In the genomic region with DNA sequence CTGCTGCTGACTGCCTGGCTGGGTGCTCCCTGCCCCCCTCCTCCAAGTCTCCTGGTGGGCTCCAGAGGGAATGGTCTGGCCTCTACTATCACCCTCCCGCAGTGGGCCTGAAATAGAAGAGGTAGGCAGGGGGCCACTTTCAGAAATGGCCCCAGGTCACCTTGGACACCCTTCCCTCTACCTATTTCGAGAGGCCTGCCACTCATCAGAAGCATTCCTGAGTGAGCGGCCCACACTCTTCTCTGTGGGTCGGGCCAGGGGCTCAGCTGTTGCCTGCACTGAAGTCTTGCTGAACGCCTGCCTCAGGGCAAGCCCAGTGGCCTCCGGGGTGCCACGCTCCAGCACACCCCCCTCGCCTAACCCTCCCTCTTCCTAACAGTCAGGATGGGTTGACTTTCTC, we compare ENCODE assay signal across 16 cellular contexts.
DNase-seq lines count a peak whose midpoint lies in the region; ATAC-seq and TF ChIP-seq lines count a peak whose summit lies in the region.
"Had no signal": no experiment of that assay in that cellular context is flagged by ENCODE, and none has a peak within 500 bp of the region (broad histone marks: within the 10 kb centered on the region; RNA-seq: fewer than 3 reads in every experiment).

No MANE protein-coding gene starts in this region.

- peaks cover 0 to 53% of the 10 kb centered on the region in 2 donors for H3K4me1 ChIP-seq in ascending aorta
- peaks cover 81% of the 10 kb centered on the region for H3K4me1 ChIP-seq in left ventricle myocardium inferior
- peaks cover 27% of the 10 kb centered on the region for H3K4me1 ChIP-seq in rectal smooth muscle tissue (ENCODE audit: control insufficient read depth, insufficient read depth, low read length)
- H3K4me1 ChIP-seq in upper lobe of right lung = peaks cover 5% of the 10 kb centered on the region
- H3K4me1 ChIP-seq in gastrocnemius medialis = peaks cover 5 to 12% of the 10 kb centered on the region in 2 donors

- DNase-seq in ascending aorta (ENCODE audit: low spot score in 2 of 2) (no peak), left ventricle myocardium inferior (no peak), upper lobe of right lung (no peak), gastrocnemius medialis (no peak)
- DNase-seq: DND-41, GOT3, KG1, NCI-H1436, NCI-H2029 treated with DMSO at 0.1 percent for 48 hours, NCI-H2171 treated with DMSO at 0.1 percent for 48 hours, NCI-H748 treated with DMSO at 0.1 percent for 48 hours, RPMI8226 had no signal

- H3K36me3 ChIP-seq in ascending aorta = peaks cover 96 to 98% of the 10 kb centered on the region in 2 donors
- peaks cover 97% of the 10 kb centered on the region for H3K36me3 ChIP-seq in left ventricle myocardium inferior
- peaks cover 24% of the 10 kb centered on the region for H3K36me3 ChIP-seq in rectal smooth muscle tissue (ENCODE audit: control insufficient read depth, insufficient read depth, low read length)
- peaks cover 97% of the 10 kb centered on the region for H3K36me3 ChIP-seq in upper lobe of right lung
- peaks cover 0 to 44% of the 10 kb centered on the region in 2 donors for H3K36me3 ChIP-seq in gastrocnemius medialis

- H3K4me3 ChIP-seq in ascending aorta (no peak overlapping the region), left ventricle myocardium inferior (no peak overlapping the region), rectal smooth muscle tissue (ENCODE audit: low read length) (no peak overlapping the region), upper lobe of right lung (no peak overlapping the region), gastrocnemius medialis (no peak overlapping the region)

- intact Hi-C loops in ascending aorta (cut with DNase I) = no loop called here
- intact Hi-C loops in left ventricle myocardium inferior (cut with micrococcal nuclease) = no loop called here
- intact Hi-C loops in upper lobe of right lung (cut with DNase I) = no loop called here
- intact Hi-C loops in gastrocnemius medialis (cut with DNase I; ENCODE audit: low total_unique reads) = no loop called here

- ATAC-seq in upper lobe of right lung (no peak), GM18498 (IDR thresholded peaks at IDR 0.05; ENCODE audit: unreplicated experiment) (no peak), gastrocnemius medialis (no peak), HG03025 (IDR thresholded peaks at IDR 0.05; ENCODE audit: low FRiP score, unreplicated experiment) (no peak)

- TF ChIP-seq POLR2A in gastrocnemius medialis (IDR thresholded peaks at IDR 0.05) = no peak

- H3K27ac ChIP-seq in ascending aorta = peak overlapping the region; percentile 56 to 62
- H3K27ac ChIP-seq in left ventricle myocardium inferior (replicated peaks) = peak overlapping the region; percentile 68
- peak overlapping the region; percentile 71 for H3K27ac ChIP-seq in rectal smooth muscle tissue (ENCODE audit: low read depth, low read length)
- peak overlapping the region; percentile 24 for H3K27ac ChIP-seq in upper lobe of right lung
- H3K27ac ChIP-seq in gastrocnemius medialis = peak overlapping the region in 2 of 4 donors; percentile 16 to 17
- H3K27ac ChIP-seq: C4-2B had no signal

- no peaks in the 10 kb centered on the region for H3K9me3 ChIP-seq in ascending aorta
- H3K9me3 ChIP-seq in left ventricle myocardium inferior (replicated peaks) = no peaks in the 10 kb centered on the region
- no peaks in the 10 kb centered on the region for H3K9me3 ChIP-seq in upper lobe of right lung
- H3K9me3 ChIP-seq in gastrocnemius medialis = no peaks in the 10 kb centered on the region

- H3K27me3 ChIP-seq in ascending aorta (no peaks in the 10 kb centered on the region), left ventricle myocardium inferior (ENCODE audit: low read depth) (no peaks in the 10 kb centered on the region), rectal smooth muscle tissue (ENCODE audit: control insufficient read depth, insufficient read depth, low read length) (no peaks in the 10 kb centered on the region), upper lobe of right lung (no peaks in the 10 kb centered on the region), gastrocnemius medialis (no peaks in the 10 kb centered on the region)

- in situ Hi-C loops in gastrocnemius medialis (cut with MboI; ENCODE audit: low sequenced_read_pairs in 4 of 4) = no loop called here

- H3K9ac ChIP-seq in rectal smooth muscle tissue (ENCODE audit: low read length) = no peak overlapping the region

- TF ChIP-seq CTCF in ascending aorta (IDR thresholded peaks at IDR 0.05) = no peak
- TF ChIP-seq CTCF in left ventricle myocardium inferior (IDR thresholded peaks at IDR 0.05; ENCODE audit: borderline replicate concordance) = no peak
- no peak for TF ChIP-seq CTCF in upper lobe of right lung (IDR thresholded peaks at IDR 0.05)
- no peak for TF ChIP-seq CTCF in gastrocnemius medialis (IDR thresholded peaks at IDR 0.05 in 4 of 5, conservative IDR thresholded peaks at IDR 0.05 in 1 of 5)
